In the genomic region with DNA sequence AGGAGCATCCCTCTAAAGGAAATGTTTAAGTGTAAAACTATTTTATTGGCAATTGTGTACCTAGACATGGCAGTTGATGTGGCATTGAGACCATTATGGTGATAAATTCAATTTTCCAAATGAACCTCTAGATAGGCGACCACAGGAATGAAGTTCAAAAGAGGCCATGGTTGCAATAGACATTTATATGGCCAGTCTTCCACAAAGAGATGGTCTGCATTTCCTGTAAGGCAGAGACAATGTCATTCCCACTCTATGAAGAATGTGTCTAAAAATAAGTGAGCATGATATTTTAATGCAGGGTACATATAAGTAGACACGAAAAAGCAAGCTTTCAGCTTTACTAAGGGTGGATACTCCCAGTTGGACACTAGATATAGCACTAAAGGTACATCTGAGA, we compare ENCODE assay signal across 2 cellular contexts.
TF ChIP-seq lines count a peak whose summit lies in the region.

No MANE protein-coding gene starts in this region.

TF ChIP-seq in SK-N-SH, 30 proteins besides CTCF, POLR2A, EP300 and RAD21 (continued from another document):
- TF ChIP-seq FOSL2 (IDR thresholded peaks at IDR 0.05; ENCODE audit: borderline replicate concordance, low read depth) = no peak
- TF ChIP-seq NFIC (IDR thresholded peaks at IDR 0.05; ENCODE audit: borderline replicate concordance) = no peak
- no peak for TF ChIP-seq TEAD4 (IDR thresholded peaks at IDR 0.05; ENCODE audit: borderline replicate concordance, insufficient read depth)
- TF ChIP-seq FOXJ3 (CRISPR knock-in tag; IDR thresholded peaks at IDR 0.05) = no peak
- no peak for TF ChIP-seq MAX (IDR thresholded peaks at IDR 0.05; ENCODE audit: low read depth)
- no peak for TF ChIP-seq GATA2 (CRISPR knock-in tag; IDR thresholded peaks at IDR 0.05)
- no peak for TF ChIP-seq MXI1 (IDR thresholded peaks at IDR 0.05; ENCODE audit: low read depth, low read length)
- TF ChIP-seq MEF2A (IDR thresholded peaks at IDR 0.05; ENCODE audit: borderline replicate concordance, low read depth) = no peak
- no peak for TF ChIP-seq JUND (IDR thresholded peaks at IDR 0.05)
- no peak for TF ChIP-seq POLR2AphosphoS5 (IDR thresholded peaks at IDR 0.05; ENCODE audit: low read depth, low read length)
- TF ChIP-seq FOXM1 (IDR thresholded peaks at IDR 0.05; ENCODE audit: low read depth) = no peak
- no peak for TF ChIP-seq ELF1 (IDR thresholded peaks at IDR 0.05)
- TF ChIP-seq PBX3 (IDR thresholded peaks at IDR 0.05) = no peak
- no peak for TF ChIP-seq EZH2phosphoT487 (IDR thresholded peaks at IDR 0.05; ENCODE audit: borderline replicate concordance, low read depth)

TF ChIP-seq in SK-N-SH treated with all-trans-retinoic acid at 6 μM for 48 hours, 23 proteins besides CTCF, POLR2A, EP300 and RAD21 (continued from another document):
- TF ChIP-seq, protein P1, sequence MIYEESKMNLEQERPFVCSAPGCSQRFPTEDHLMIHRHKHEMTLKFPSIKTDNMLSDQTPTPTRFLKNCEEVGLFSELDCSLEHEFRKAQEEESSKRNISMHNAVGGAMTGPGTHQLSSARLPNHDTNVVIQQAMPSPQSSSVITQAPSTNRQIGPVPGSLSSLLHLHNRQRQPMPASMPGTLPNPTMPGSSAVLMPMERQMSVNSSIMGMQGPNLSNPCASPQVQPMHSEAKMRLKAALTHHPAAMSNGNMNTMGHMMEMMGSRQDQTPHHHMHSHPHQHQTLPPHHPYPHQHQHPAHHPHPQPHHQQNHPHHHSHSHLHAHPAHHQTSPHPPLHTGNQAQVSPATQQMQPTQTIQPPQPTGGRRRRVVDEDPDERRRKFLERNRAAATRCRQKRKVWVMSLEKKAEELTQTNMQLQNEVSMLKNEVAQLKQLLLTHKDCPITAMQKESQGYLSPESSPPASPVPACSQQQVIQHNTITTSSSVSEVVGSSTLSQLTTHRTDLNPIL (CRISPR knock-in tag; IDR thresholded peaks at IDR 0.05; ENCODE audit: low read depth) = no peak
- TF ChIP-seq ZFP30 (CRISPR knock-in tag; IDR thresholded peaks at IDR 0.05) (no peak), ZNF70 (CRISPR knock-in tag; IDR thresholded peaks at IDR 0.05) (no peak), TOX (CRISPR knock-in tag; IDR thresholded peaks at IDR 0.05; ENCODE audit: borderline replicate concordance) (no peak), SNAI2 (CRISPR knock-in tag; IDR thresholded peaks at IDR 0.05) (no peak), ARNTL (CRISPR knock-in tag; IDR thresholded peaks at IDR 0.05; ENCODE audit: borderline replicate concordance, low read depth) (no peak), TSHZ2 (CRISPR knock-in tag; IDR thresholded peaks at IDR 0.05) (no peak), TCF4 (CRISPR knock-in tag; IDR thresholded peaks at IDR 0.05; ENCODE audit: borderline replicate concordance) (no peak), ESRRG (CRISPR knock-in tag; IDR thresholded peaks at IDR 0.05) (no peak), CSRNP3 (CRISPR knock-in tag; IDR thresholded peaks at IDR 0.05) (no peak), RARB (CRISPR knock-in tag; IDR thresholded peaks at IDR 0.05) (no peak), GLIS3 (CRISPR knock-in tag; IDR thresholded peaks at IDR 0.05) (no peak), BACH2 (CRISPR knock-in tag; IDR thresholded peaks at IDR 0.05; ENCODE audit: borderline replicate concordance) (no peak), CSDC2 (CRISPR knock-in tag; IDR thresholded peaks at IDR 0.05) (no peak), POU6F1 (CRISPR knock-in tag; IDR thresholded peaks at IDR 0.05; ENCODE audit: borderline replicate concordance, low read depth) (no peak), ZNF565 (CRISPR knock-in tag; conservative IDR thresholded peaks at IDR 0.05; ENCODE audit: low read depth) (no peak), ZNF8 (CRISPR knock-in tag; IDR thresholded peaks at IDR 0.05) (no peak)
